In the genomic region with DNA sequence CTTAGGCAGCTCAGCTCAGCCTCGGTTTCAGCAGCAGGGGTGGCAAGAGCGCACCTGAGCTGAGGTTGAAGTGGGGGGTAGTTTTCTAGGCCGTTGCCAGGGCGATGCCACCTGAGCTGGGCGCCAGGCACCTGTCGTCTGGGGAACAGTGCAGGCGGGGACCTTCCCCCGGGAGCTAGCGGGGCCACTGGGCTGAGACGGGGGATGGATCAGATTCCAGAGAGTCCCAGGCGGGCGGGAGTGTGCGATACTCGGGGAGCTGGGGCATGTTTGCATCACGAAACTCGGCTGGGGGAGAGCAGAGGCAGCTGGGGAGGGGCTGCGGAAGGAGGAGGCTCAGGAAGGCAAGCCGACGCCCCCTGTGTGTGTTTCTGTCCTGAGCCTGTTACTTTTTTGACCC, we compare ENCODE assay signal across 15 cellular contexts. TPM values are rescaled to one million over a fixed set of nuclear protein-coding genes. Genes with fewer than 3 reads are reported as not detected.
A peak's percentile ranks its signal among the peaks of the same experiment; 100 is the strongest.
DNase-seq lines count a peak whose midpoint lies in the region; ATAC-seq and TF ChIP-seq lines count a peak whose summit lies in the region.
"Had no signal": no experiment of that assay in that cellular context is flagged by ENCODE, and none has a peak within 500 bp of the region (broad histone marks: within the 10 kb centered on the region; RNA-seq: fewer than 3 reads in every experiment).

No MANE protein-coding gene starts in this region.

- peak overlapping the region; percentile 75 for H3K4me3 Mint-ChIP-seq in GM23338

- DNase-seq in GM23338 (ENCODE audit: low spot score) (peak; percentile 82), NCI-H146 treated with DMSO at 0.1 percent for 48 hours (lab: John Stamatoyannopoulos, UW; ENCODE audit: unreplicated experiment) (peak; percentile 49), PC-9 (peak in 1 of 2 experiments; percentile 71), SK-N-SH (no peak), GM23248 (no peak)
- no peak for DNase-seq in activated CD4-positive, CD25-positive, alpha-beta regulatory T cell (lab: John Stamatoyannopoulos, UW)
- DNase-seq: AML-193, NCI-H524 treated with DMSO at 0.1 percent for 48 hours had no signal

- H3K79me2 ChIP-seq in GM23338 (replicated peaks; ENCODE audit: insufficient read depth), result peaks cover 17% of the 10 kb centered on the region
- H3K79me2 ChIP-seq in PC-9 (ENCODE audit: low read depth), result peaks cover 7% of the 10 kb centered on the region; the same call in 1 of the 2 replicates
- no peaks in the 10 kb centered on the region for H3K79me2 ChIP-seq in SK-N-SH (ENCODE audit: insufficient read depth)
- H3K79me2 ChIP-seq in GM23248 (ENCODE audit: insufficient read depth), result no peaks in the 10 kb centered on the region

- no peaks in the 10 kb centered on the region for H3K36me3 ChIP-seq in GM23338 (ENCODE audit: insufficient read depth)
- no peaks in the 10 kb centered on the region for H3K36me3 ChIP-seq in PC-9 (ENCODE audit: low read depth)
- H3K36me3 ChIP-seq in mucosa of rectum (ENCODE audit: control insufficient read depth in 2 of 2, insufficient read depth in 2 of 2, low read length in 2 of 2), result no peaks in the 10 kb centered on the region
- no peaks in the 10 kb centered on the region for H3K36me3 ChIP-seq in SK-N-SH (replicated peaks in 1 of 2; ENCODE audit: control insufficient read depth in 1 of 2, insufficient read depth in 2 of 2, low read length in 1 of 2)
- no peaks in the 10 kb centered on the region for H3K36me3 ChIP-seq in GM23248 (ENCODE audit: low read depth)
- H3K36me3 ChIP-seq: SJSA1, WERI-Rb-1 had no signal

- peaks cover 61% of the 10 kb centered on the region for H3F3A ChIP-seq in GM23338 (replicated peaks; ENCODE audit: low read depth)
- peaks cover 75% of the 10 kb centered on the region for H3F3A ChIP-seq in PC-9 (ENCODE audit: insufficient read depth, low read depth)
- H3F3A ChIP-seq in SK-N-SH (replicated peaks; ENCODE audit: insufficient read depth), result no peaks in the 10 kb centered on the region
- H3F3A ChIP-seq in GM23248 (ENCODE audit: insufficient read depth), result no peaks in the 10 kb centered on the region

- peaks cover 11% of the 10 kb centered on the region for H3K27me3 ChIP-seq in GM23338 (ENCODE audit: insufficient read depth)
- no peaks in the 10 kb centered on the region for H3K27me3 ChIP-seq in PC-9 (ENCODE audit: insufficient read depth, low read depth)
- H3K27me3 ChIP-seq in mucosa of rectum (ENCODE audit: control insufficient read depth in 2 of 2, insufficient read depth in 2 of 2, low read length in 2 of 2), result peaks cover 0 to 11% of the 10 kb centered on the region in 2 donors
- H3K27me3 ChIP-seq in SK-N-SH (ENCODE audit: insufficient read depth), result no peaks in the 10 kb centered on the region
- peaks cover 13% of the 10 kb centered on the region; the same call in 1 of the 2 replicates for H3K27me3 ChIP-seq in GM23248 (replicated peaks; ENCODE audit: insufficient read depth)

- H3K9me3 Mint-ChIP-seq in GM23338, result peaks cover 7% of the 10 kb centered on the region; the same call in 2 of the 3 replicates
- H3K9me3 Mint-ChIP-seq: IgD-negative memory B cell had no signal

- H3K9me2 ChIP-seq in GM23338 (ENCODE audit: insufficient read depth), result no peaks in the 10 kb centered on the region
- no peaks in the 10 kb centered on the region for H3K9me2 ChIP-seq in PC-9 (ENCODE audit: insufficient read depth)
- H3K9me2 ChIP-seq in SK-N-SH, result no peaks in the 10 kb centered on the region
- no peaks in the 10 kb centered on the region for H3K9me2 ChIP-seq in GM23248 (ENCODE audit: insufficient read depth)

- H4K20me1 ChIP-seq in GM23338 (replicated peaks; ENCODE audit: insufficient read depth), result peaks cover 25% of the 10 kb centered on the region
- no peaks in the 10 kb centered on the region for H4K20me1 ChIP-seq in PC-9 (ENCODE audit: insufficient read depth)
- H4K20me1 ChIP-seq in SK-N-SH (ENCODE audit: insufficient read depth), result no peaks in the 10 kb centered on the region
- no peaks in the 10 kb centered on the region for H4K20me1 ChIP-seq in GM23248 (ENCODE audit: insufficient read depth)

- H3K9me3 ChIP-seq in PC-9 (ENCODE audit: insufficient read depth, low read depth), result no peaks in the 10 kb centered on the region
- no peaks in the 10 kb centered on the region for H3K9me3 ChIP-seq in mucosa of rectum (ENCODE audit: control insufficient read depth in 2 of 2, low read length in 2 of 2)
- no peaks in the 10 kb centered on the region for H3K9me3 ChIP-seq in SK-N-SH
- H3K9me3 ChIP-seq in GM23248 (ENCODE audit: low read depth), result no peaks in the 10 kb centered on the region
- H3K9me3 ChIP-seq: SJSA1 had no signal

- H3K27ac Mint-ChIP-seq in GM23338, result peak overlapping the region; percentile 62; the same call in 1 of the 2 replicates
- H3K27ac Mint-ChIP-seq: IgD-negative memory B cell had no signal

- intact Hi-C loops in PC-9 (cut with micrococcal nuclease; ENCODE audit: unreplicated experiment), result no loop called here

- peaks cover 52% of the 10 kb centered on the region for H3K27me3 Mint-ChIP-seq in GM23338 (ENCODE audit: insufficient read depth, low read depth, poor library complexity)

- peak overlapping the region; percentile 88 for H3K4me2 ChIP-seq in GM23338
- H3K4me2 ChIP-seq in PC-9, result peak overlapping the region; percentile 71
- no peak overlapping the region for H3K4me2 ChIP-seq in SK-N-SH
- no peak overlapping the region for H3K4me2 ChIP-seq in GM23248 (ENCODE audit: unreplicated experiment)

- H3K4me3 ChIP-seq in GM23338 (peak overlapping the region; percentile 68), PC-9 (peak overlapping the region; percentile 37; the same call in 1 of the 2 replicates), mucosa of rectum (ENCODE audit: low read length in 2 of 2) (peak overlapping the region; percentile 13 to 35), SK-N-SH (ENCODE audit: low read depth in 2 of 2, low read length in 1 of 2) (no peak overlapping the region), GM23248 (no peak overlapping the region)
- H3K4me3 ChIP-seq: coronary artery, SJSA1 had no signal

- H3K4me1 ChIP-seq in GM23338 (ENCODE audit: insufficient read depth), result peaks cover 79% of the 10 kb centered on the region
- peaks cover 78% of the 10 kb centered on the region for H3K4me1 ChIP-seq in PC-9 (replicated peaks; ENCODE audit: insufficient read depth)
- peaks cover 20 to 25% of the 10 kb centered on the region in 2 donors for H3K4me1 ChIP-seq in mucosa of rectum (ENCODE audit: control insufficient read depth in 2 of 2, insufficient read depth in 2 of 2, low read length in 2 of 2)
- no peaks in the 10 kb centered on the region for H3K4me1 ChIP-seq in SK-N-SH (ENCODE audit: control insufficient read depth in 1 of 2, insufficient read depth in 2 of 2, low read depth in 1 of 2, low read length in 1 of 2)
- peaks cover 6% of the 10 kb centered on the region; the same call in 1 of the 2 replicates for H3K4me1 ChIP-seq in GM23248 (ENCODE audit: insufficient read depth)
- H3K4me1 ChIP-seq: SJSA1 had no signal

- CTCF ChIA-PET in PC-9 (lab: Charles Lee) (interaction anchor here (0.7 to 1.3 kb wide), 4 partner anchors 8 to 1241 kb away, joined by 3 to 5 read pairs (median 4); a partner anchor contains a TSS), SK-N-SH (lab: Yijun Ruan, JAX) (interaction anchor here (0.6 to 1.5 kb wide), 4 partner anchors 9 to 20 kb away, joined by 3 to 5 read pairs (median 4); no protein-coding TSS in a partner anchor)

- peaks cover 71% of the 10 kb centered on the region for H3K4me1 Mint-ChIP-seq in GM23338

- no peak for TF ChIP-seq RAD21 in SK-N-SH (IDR thresholded peaks at IDR 0.05; ENCODE audit: low read length)

- H3K27ac ChIP-seq in GM23338 (ENCODE audit: low read depth) (no peak overlapping the region), PC-9 (peak overlapping the region; percentile 86), mucosa of rectum (ENCODE audit: low read depth in 2 of 2, low read length in 2 of 2) (no peak overlapping the region), SK-N-SH (ENCODE audit: low read depth in 2 of 2, low read length in 1 of 2) (no peak overlapping the region), GM23248 (no peak overlapping the region)
- H3K27ac ChIP-seq: coronary artery, SJSA1 had no signal

- H3K9ac ChIP-seq in mucosa of rectum (ENCODE audit: low read depth in 1 of 2, low read length in 2 of 2) (no peak overlapping the region), SK-N-SH (no peak overlapping the region), GM23248 (no peak overlapping the region)

- peak; percentile 2; the same call in 2 of the 3 replicates for ATAC-seq in GM23338
- ATAC-seq in GM19395 (IDR thresholded peaks at IDR 0.05; ENCODE audit: unreplicated experiment), result no peak

- no peak for TF ChIP-seq EP300 in SK-N-SH (IDR thresholded peaks at IDR 0.05; ENCODE audit: borderline replicate concordance in 1 of 2, low read depth in 1 of 2, low read length in 1 of 2)

- 68% methylated on average over 13 of the region's 19 CpGs for WGBS in SK-N-SH (ENCODE audit: low lambda C conversion rate)
- WGBS in GM23248 (ENCODE audit: low coverage in 1 of 2, low lambda C conversion rate in 2 of 2, missing lambda C conversion rate in 2 of 2), 2 experiments, result 7 to 11% methylated on average over 17 to 19 of the region's 19 CpGs

- H2AFZ ChIP-seq in GM23338, result 0 out of 2 replicates have a peak overlapping the region, but pooled peaks have one; percentile 47
- no peak overlapping the region for H2AFZ ChIP-seq in PC-9
- H2AFZ ChIP-seq in SK-N-SH (ENCODE audit: low read depth), result no peak overlapping the region
- no peak overlapping the region for H2AFZ ChIP-seq in GM23248

- peaks cover 33% of the 10 kb centered on the region for H3K36me3 Mint-ChIP-seq in GM23338 (ENCODE audit: low read depth)
- H3K36me3 Mint-ChIP-seq: IgD-negative memory B cell had no signal

- TSS peak; percentile 16 for BruUV-seq in PC-9 (replicated peaks; lab: Mats Ljungman, UMichigan)

- in situ Hi-C loops in GM23248 (cut with MboI), result no loop called here

- POLR2A ChIA-PET in PC-9 (lab: Charles Lee; ENCODE audit: unreplicated experiment) (interaction anchor here (0.8 to 1.8 kb wide), 3 partner anchors 9 to 21 kb away, joined by 7 to 29 read pairs (median 25); a partner anchor contains a TSS), SK-N-SH (lab: Yijun Ruan, JAX) (no interaction called here)

- TF ChIP-seq CTCF in GM23338 (conservative IDR thresholded peaks at IDR 0.05; ENCODE audit: low read depth in 2 of 2) (no peak), PC-9 (conservative IDR thresholded peaks at IDR 0.05) (no peak), SK-N-SH (IDR thresholded peaks at IDR 0.05) (no peak)

RNA-seq across cellular contexts. Expression of a gene that starts 0.5 kb away (rescaled TPM):
- 1.0 and 3.0 TPM in 2 replicates for total RNA-seq in GM23338 (2014; rRNA removed; shearing (Covaris generic))
- 1.3 and 1.8 TPM in 2 replicates for polyA plus RNA-seq in GM23338 (2016; fragmentation: Nextera tagmentation; extraction: Ambion mirVana)
- total RNA-seq in PC-9 (2021), result 14.3 and 16.4 TPM in 2 replicates
- 0.08 TPM in 1 of 2 replicates, not detected in the other for polyA plus RNA-seq in SK-N-SH (2012; rRNA removed)
- polyA plus RNA-seq in SK-N-SH (2012; cell fraction: cytosol; rRNA removed), result not detected in 2 replicates
- 0.52 and 0.67 TPM in 2 replicates for polyA plus RNA-seq in SK-N-SH (2012; cell fraction: nucleus; rRNA removed)
- not detected in 2 replicates for total RNA-seq in GM23248 (2014; rRNA removed; shearing (Covaris generic))
- 0.09 TPM in 1 of 2 replicates, not detected in the other for polyA plus RNA-seq in GM23248 (2016; fragmentation: Nextera tagmentation; extraction: Ambion mirVana)
- total RNA-seq: SJSA1 had no signal
- polyA plus RNA-seq: IgD-negative memory B cell, keratinocyte had no signal

RNA-seq across cellular contexts. Expression of a gene that starts 5.7 kb away (rescaled TPM):
- 961 and 1,028 TPM in 2 replicates for total RNA-seq in GM23338 (2014; rRNA removed; shearing (Covaris generic))
- 537 and 551 TPM in 2 replicates for polyA plus RNA-seq in GM23338 (2016; fragmentation: Nextera tagmentation; extraction: Ambion mirVana)
- 0.26 and 0.38 TPM in 2 replicates for total RNA-seq in PC-9 (2021)
- polyA plus RNA-seq in SK-N-SH (2012; rRNA removed), result 0.20 and 0.24 TPM in 2 replicates
- polyA plus RNA-seq in SK-N-SH (2012; cell fraction: cytosol; rRNA removed), result 0.20 and 0.22 TPM in 2 replicates
- 0.29 and 0.59 TPM in 2 replicates for polyA plus RNA-seq in SK-N-SH (2012; cell fraction: nucleus; rRNA removed)
- total RNA-seq in GM23248 (2014; rRNA removed; shearing (Covaris generic)), result not detected in 2 replicates
- 0.32 and 0.33 TPM in 2 replicates for polyA plus RNA-seq in GM23248 (2016; fragmentation: Nextera tagmentation; extraction: Ambion mirVana)
- total RNA-seq: SJSA1 had no signal
- polyA plus RNA-seq: IgD-negative memory B cell, keratinocyte had no signal

RNA-seq across cellular contexts. Expression of a gene that starts 7.9 kb away (rescaled TPM):
- total RNA-seq in GM23338 (2014; rRNA removed; shearing (Covaris generic)), result 78.0 and 100.0 TPM in 2 replicates
- polyA plus RNA-seq in GM23338 (2016; fragmentation: Nextera tagmentation; extraction: Ambion mirVana), result 152 and 155 TPM in 2 replicates
- total RNA-seq in PC-9 (2021), result 226 and 242 TPM in 2 replicates
- 374 and 393 TPM in 2 replicates for polyA plus RNA-seq in SK-N-SH (2012; rRNA removed)
- 170 and 271 TPM in 2 replicates for polyA plus RNA-seq in SK-N-SH (2012; cell fraction: cytosol; rRNA removed)
- 272 and 346 TPM in 2 replicates for polyA plus RNA-seq in SK-N-SH (2012; cell fraction: nucleus; rRNA removed)
- 700 and 735 TPM in 2 replicates for total RNA-seq in GM23248 (2014; rRNA removed; shearing (Covaris generic))
- polyA plus RNA-seq in GM23248 (2016; fragmentation: Nextera tagmentation; extraction: Ambion mirVana), result 864 and 895 TPM in 2 replicates

RNA-seq across cellular contexts. Expression of a gene that starts 11.5 kb away (rescaled TPM):
- total RNA-seq in GM23338 (2014; rRNA removed; shearing (Covaris generic)), result 17.5 and 30.2 TPM in 2 replicates
- 192 and 211 TPM in 2 replicates for polyA plus RNA-seq in GM23338 (2016; fragmentation: Nextera tagmentation; extraction: Ambion mirVana)
- total RNA-seq in PC-9 (2021), result 118 and 186 TPM in 2 replicates
- polyA plus RNA-seq in SK-N-SH (2012; rRNA removed), result 34.7 and 54.9 TPM in 2 replicates
- 28.1 and 29.7 TPM in 2 replicates for polyA plus RNA-seq in SK-N-SH (2012; cell fraction: cytosol; rRNA removed)
- polyA plus RNA-seq in SK-N-SH (2012; cell fraction: nucleus; rRNA removed), result 22.2 and 40.4 TPM in 2 replicates
- total RNA-seq in GM23248 (2014; rRNA removed; shearing (Covaris generic)), result 5.8 and 7.2 TPM in 2 replicates
- polyA plus RNA-seq in GM23248 (2016; fragmentation: Nextera tagmentation; extraction: Ambion mirVana), result 53.2 and 60.4 TPM in 2 replicates

RNA-seq across cellular contexts. Expression of a gene that starts 11.6 kb away (rescaled TPM):
- 71.4 and 86.6 TPM in 2 replicates for total RNA-seq in GM23338 (2014; rRNA removed; shearing (Covaris generic))
- polyA plus RNA-seq in GM23338 (2016; fragmentation: Nextera tagmentation; extraction: Ambion mirVana) (90.6 and 96.1 TPM in 2 replicates), SK-N-SH (2012; rRNA removed) (35.7 and 37.7 TPM in 2 replicates), GM23248 (2016; fragmentation: Nextera tagmentation; extraction: Ambion mirVana) (18.1 and 22.4 TPM in 2 replicates)
- total RNA-seq in PC-9 (2021), result 69.9 and 109 TPM in 2 replicates
- 11.7 and 20.7 TPM in 2 replicates for polyA plus RNA-seq in SK-N-SH (2012; cell fraction: cytosol; rRNA removed)
- 114 and 139 TPM in 2 replicates for polyA plus RNA-seq in SK-N-SH (2012; cell fraction: nucleus; rRNA removed)
- total RNA-seq in GM23248 (2014; rRNA removed; shearing (Covaris generic)), result 12.3 and 17.7 TPM in 2 replicates

Comparison
In these comparisons a context has a peak if more than half of its experiments do, and no peak if none do; other contexts are left out.
1. DNase-seq: peak in GM23338 (single experiment) and NCI-H146 treated with DMSO at 0.1 percent for 48 hours (single experiment); none in SK-N-SH (single experiment), activated CD4-positive, CD25-positive, alpha-beta regulatory T cell (0 of 4) and GM23248 (single experiment).
2. H3K4me2 ChIP-seq: peak in GM23338 (single experiment) and PC-9 (single experiment); none in SK-N-SH (single experiment) and GM23248 (single experiment).
3. H3K4me3 ChIP-seq: peak in GM23338 (single experiment), PC-9 (single experiment) and mucosa of rectum (2 of 2); none in SK-N-SH (0 of 2) and GM23248 (single experiment).
4. RNA of a gene that starts 5.7 kb away (total RNA-seq): 961 to 1,028 TPM in GM23338; 0.26 to 0.38 TPM in PC-9 and not detected in GM23248; every median in the first group is over 100 times any median in the second.